Comparison of ENCODE assay signal across 8 cellular contexts in genomic region chr12:132084681-132085635, GRCh38. TPM values are rescaled to one million over a fixed set of nuclear protein-coding genes. Genes with fewer than 3 reads are reported as not detected.
A peak's percentile ranks its signal among the peaks of the same experiment; 100 is the strongest.
DNase-seq lines count a peak whose midpoint lies in the region; ATAC-seq, FAIRE-seq and TF ChIP-seq lines count a peak whose summit lies in the region.

No MANE protein-coding gene starts in this region.

- H4K20me1 ChIP-seq in K562 (replicated peaks; ENCODE audit: control insufficient read depth, insufficient read depth, low read length) = peaks cover 3% of the 10 kb centered on the region; the same call in 1 of the 2 replicates

- H3K27ac ChIP-seq in K562 (ENCODE audit: extremely low read depth, low read depth, low read length) (peak overlapping the region; percentile 98), iPS-18a (ENCODE audit: low read length) (no peak overlapping the region), skin epidermis (peak overlapping the region; percentile 78 to 99 (median 91))

- TF ChIP-seq CTCF in GM10266 (IDR thresholded peaks at IDR 0.05; ENCODE audit: control insufficient read depth, insufficient read depth, low read depth, missing control alignments) (no peak), K562 (IDR thresholded peaks at IDR 0.05 in 2 of 3, conservative IDR thresholded peaks at IDR 0.05 in 1 of 3; ENCODE audit: insufficient read depth in 2 of 3, low read depth in 1 of 3, low read length in 3 of 3) (no peak)

- WGBS in K562 (ENCODE audit: insufficient coverage, low coverage, missing lambda C conversion rate) = 1% methylated on average over 33 of the region's 51 CpGs

- peaks cover 33% of the 10 kb centered on the region for H3K36me3 ChIP-seq in K562 (ENCODE audit: control insufficient read depth, insufficient read depth, low read length)
- H3K36me3 ChIP-seq in iPS-18a (ENCODE audit: control insufficient read depth, low read depth, low read length) = no peaks in the 10 kb centered on the region

- peak overlapping the region; percentile 93 for H3K27ac Mint-ChIP-seq in T-helper 17 cell

- H3K36me3 Mint-ChIP-seq in T-helper 17 cell (ENCODE audit: low read depth) = no peaks in the 10 kb centered on the region

- peak overlapping the region; percentile 65 for H2AFZ ChIP-seq in K562 (ENCODE audit: low read depth, low read length)

- peak; percentile 54 for TF ChIP-seq POLR2A in K562 (conservative IDR thresholded peaks at IDR 0.05)

- H3K9me1 ChIP-seq in K562 (ENCODE audit: control insufficient read depth, insufficient read depth, low read length) = no peaks in the 10 kb centered on the region

- H3K27me3 Mint-ChIP-seq in T-helper 17 cell = no peaks in the 10 kb centered on the region

- peaks cover 13 to 17% of the 10 kb centered on the region in 2 experiments; a peak in 4 of 5 replicates for H3K4me1 ChIP-seq in K562 (replicated peaks in 1 of 2; ENCODE audit: control insufficient read depth in 2 of 2, insufficient read depth in 2 of 2, low read length in 2 of 2)
- peaks cover 8% of the 10 kb centered on the region for H3K4me1 ChIP-seq in iPS-18a (ENCODE audit: control insufficient read depth, low read depth, low read length)

- no peaks in the 10 kb centered on the region for H3K9me3 ChIP-seq in T-helper 17 cell (ENCODE audit: control insufficient read depth, low read length, poor library complexity, severe bottlenecking)
- H3K9me3 ChIP-seq in K562 (replicated peaks; ENCODE audit: control insufficient read depth, insufficient read depth, low read depth, low read length) = no peaks in the 10 kb centered on the region
- no peaks in the 10 kb centered on the region for H3K9me3 ChIP-seq in iPS-18a (ENCODE audit: control insufficient read depth, low read depth, low read length)

- TF ChIP-seq RAD21 in K562 (CRISPR knock-in tag; conservative IDR thresholded peaks at IDR 0.05 in 1 of 2, IDR thresholded peaks at IDR 0.05 in 1 of 2) = no peak

- no peaks in the 10 kb centered on the region for H3K27me3 ChIP-seq in K562 (ENCODE audit: control insufficient read depth in 2 of 2, insufficient read depth in 2 of 2, low read length in 2 of 2)
- H3K27me3 ChIP-seq in iPS-18a (ENCODE audit: control insufficient read depth, insufficient read depth, low read length) = no peaks in the 10 kb centered on the region

- CTCF ChIA-PET in K562 (lab: Yijun Ruan, JAX; ENCODE audit: low intra/inter-chr PET ratio) = no interaction called here

- H3K79me2 ChIP-seq in K562 (ENCODE audit: control insufficient read depth, insufficient read depth, low read length) = peaks cover 46% of the 10 kb centered on the region

- in situ Hi-C loops in K562 (cut with MboI) = no loop called here

- intact Hi-C loops in K562 (cut with micrococcal nuclease) = no loop called here

- BruUV-seq in K562 (replicated peaks; lab: Mats Ljungman, UMichigan) = no TSS peak

- FAIRE-seq in K562 (lab: Jason Lieb, UNC) = peak; percentile 85

- ATAC-seq in T-helper 17 cell = peak; percentile 20
- ATAC-seq in K562 = peak; percentile 86

- DNase-seq in GM10266 (ENCODE audit: extremely low spot score) (peak; percentile 83), HUDEP-2 (lab: John Stamatoyannopoulos, UW; ENCODE audit: unreplicated experiment in 76 of 76) (peak in 58 of 76 experiments; percentile 8 to 78 (median 52)), T-helper 17 cell (peak; percentile 13 to 50 (median 37)), K562 (ENCODE audit: extremely low read depth in 1 of 4, low spot score in 3 of 4) (peak; percentile 85 to 93 (median 89)), T1000 (lab: John Stamatoyannopoulos, UW) (no peak)
- no peak for DNase-seq in NK-92 treated with Interleukin-12 subunit alpha and Interleukin-12 subunit beta, amount 100 ng/mL, for 24 hours (lab: John Stamatoyannopoulos, UW)

- H3K4me2 ChIP-seq in K562 (ENCODE audit: insufficient read depth, low read length) = peak overlapping the region; percentile 90

- peak overlapping the region; percentile 80 for H3K4me3 ChIP-seq in K562
- H3K4me3 ChIP-seq in iPS-18a (ENCODE audit: low read length) = peak overlapping the region; percentile 55
- H3K4me3 ChIP-seq in skin epidermis = peak overlapping the region; percentile 72 to 99 (median 90)

- H3K9ac ChIP-seq in K562 (ENCODE audit: insufficient read depth in 1 of 2, low read depth in 2 of 2, low read length in 2 of 2) (peak overlapping the region; percentile 95 to 96), iPS-18a (ENCODE audit: low read length) (peak overlapping the region; percentile 68)

- POLR2A ChIA-PET in K562 (lab: Yijun Ruan, JAX) = interaction anchor here (0.8 to 1.2 kb wide), 2 partner anchors 9 to 15 kb away, joined by 3 read pairs; no protein-coding TSS in a partner anchor

- 0 out of 2 replicates have a peak, but pooled peaks have one; percentile 21 for TF ChIP-seq EP300 in K562 (IDR thresholded peaks at IDR 0.05; ENCODE audit: low read length)

- peak overlapping the region; percentile 96 for H3K4me3 Mint-ChIP-seq in T-helper 17 cell

- peaks cover 21% of the 10 kb centered on the region for H3K4me1 Mint-ChIP-seq in T-helper 17 cell

TF ChIP-seq in K562, 482 proteins besides CTCF, POLR2A, EP300 and RAD21 (continues in another document):
- TF ChIP-seq E2F6 (IDR thresholded peaks at IDR 0.05; ENCODE audit: borderline replicate concordance in 1 of 2, extremely low read depth in 1 of 2, insufficient read depth in 1 of 2, insufficient read length in 1 of 2, low read depth in 1 of 2, low read length in 1 of 2, poor library complexity in 1 of 2, severe bottlenecking in 1 of 2) (peak; percentile 51 to 81), ZNF143 (CRISPR knock-in tag; IDR thresholded peaks at IDR 0.05) (no peak), ZNF347 (CRISPR knock-in tag; IDR thresholded peaks at IDR 0.05; ENCODE audit: low read depth) (no peak), KLF1 (tag; IDR thresholded peaks at IDR 0.05) (0 out of 2 replicates have a peak, but pooled peaks have one; percentile 31), HNRNPL (IDR thresholded peaks at IDR 0.05; ENCODE audit: low read depth, low read length) (no peak), ZBTB1 (CRISPR knock-in tag; IDR thresholded peaks at IDR 0.05; ENCODE audit: borderline replicate concordance, low read depth) (0 out of 2 replicates have a peak, but pooled peaks have one; percentile 41), RBM25 (IDR thresholded peaks at IDR 0.05; ENCODE audit: low read depth, low read length, severe bottlenecking) (peak; percentile 8), HNRNPUL1 (IDR thresholded peaks at IDR 0.05; ENCODE audit: low read length) (no peak), GTF2F1 (IDR thresholded peaks at IDR 0.05; ENCODE audit: low read depth, low read length) (peak; percentile 72; the same call in 1 of the 2 replicates)

RNA-seq across cellular contexts. Expression of gene DDX51, which starts 59.2 kb away (rescaled TPM):
- total RNA-seq in T-helper 17 cell = 10 to 100 TPM; 38.2 to 40.9 TPM
- total RNA-seq in K562 (2011; cell fraction: chromatin; rRNA removed; ENCODE audit: low replicate concordance) = 67.8 and 193 TPM in 2 replicates
- 119 and 131 TPM in 2 replicates for total RNA-seq in K562 (2011; cell fraction: nucleolus; rRNA removed)
- 73.8 and 80.7 TPM in 2 replicates for total RNA-seq in K562 (2011; cell fraction: nucleoplasm; rRNA removed)
- 13.1 and 17.3 TPM in 2 replicates for total RNA-seq in K562 (2014; rRNA removed)
- 6.3 and 8.0 TPM in 2 replicates for total RNA-seq in K562 (2014; rRNA removed; fragmentation: Illumina TruSeq; extraction: Trizol)
- 12.4 TPM in 2 replicates for total RNA-seq in K562 (2015; rRNA removed; fragmentation: Illumina TruSeq; extraction: Trizol)
- 28.9 and 35.9 TPM in 2 replicates for total RNA-seq in K562 (2021)
- 11.5 and 16.8 TPM in 2 replicates for polyA plus RNA-seq in K562 (2011; rRNA removed)
- polyA plus RNA-seq in K562 (2011; cell fraction: cytosol; rRNA removed) = 11.0 and 11.3 TPM in 2 replicates
- 90.6 and 110 TPM in 2 replicates for polyA plus RNA-seq in K562 (2011; cell fraction: nucleus; rRNA removed)
- polyA plus RNA-seq in K562 (2012) = 17.8 and 19.0 TPM in 2 replicates
- 15.2 and 18.7 TPM in 2 replicates for polyA plus RNA-seq in K562 (2014; fragmentation: Illumina TruSeq; extraction: Trizol)
- polyA plus RNA-seq in K562 (2014; fragmentation: Nextera tagmentation; extraction: Ambion mirVana) = 1 to 10 TPM; 1.1 TPM
- 30.2 and 30.4 TPM in 2 replicates for polyA plus RNA-seq in K562 (2014; rRNA removed)
- 3.7 and 6.8 TPM in 2 replicates for polyA minus RNA-seq in K562 (2011; rRNA and poly(A)+ RNA removed)
- 5.7 and 7.7 TPM in 2 replicates for polyA minus RNA-seq in K562 (2011; cell fraction: cytosol; rRNA and poly(A)+ RNA removed)
- polyA minus RNA-seq in K562 (2011; cell fraction: nucleus; rRNA and poly(A)+ RNA removed) = 27.7 and 30.6 TPM in 2 replicates

RNA-seq across cellular contexts. Expression of gene NOC4L, which starts 59.3 kb away (rescaled TPM):
- total RNA-seq in T-helper 17 cell = 10 to 100 TPM; 20.7 to 21.6 TPM
- total RNA-seq in K562 (2011; cell fraction: chromatin; rRNA removed; ENCODE audit: low replicate concordance) = 5.1 and 16.0 TPM in 2 replicates
- total RNA-seq in K562 (2011; cell fraction: nucleolus; rRNA removed) = 19.2 and 20.4 TPM in 2 replicates
- 6.3 and 8.9 TPM in 2 replicates for total RNA-seq in K562 (2011; cell fraction: nucleoplasm; rRNA removed)
- total RNA-seq in K562 (2014; rRNA removed) = 40.4 and 57.2 TPM in 2 replicates
- 3.2 and 4.9 TPM in 2 replicates for total RNA-seq in K562 (2014; rRNA removed; fragmentation: Illumina TruSeq; extraction: Trizol)
- 20.1 and 24.6 TPM in 2 replicates for total RNA-seq in K562 (2015; rRNA removed; fragmentation: Illumina TruSeq; extraction: Trizol)
- total RNA-seq in K562 (2021) = 77.0 and 78.5 TPM in 2 replicates
- 4.4 and 8.8 TPM in 2 replicates for polyA plus RNA-seq in K562 (2011; rRNA removed)
- 7.3 and 22.0 TPM in 2 replicates for polyA plus RNA-seq in K562 (2011; cell fraction: cytosol; rRNA removed)
- polyA plus RNA-seq in K562 (2011; cell fraction: nucleus; rRNA removed) = 16.8 and 33.7 TPM in 2 replicates
- 38.5 and 46.2 TPM in 2 replicates for polyA plus RNA-seq in K562 (2012)
- polyA plus RNA-seq in K562 (2014; fragmentation: Illumina TruSeq; extraction: Trizol) = 20.0 and 44.9 TPM in 2 replicates
- 1 to 10 TPM; 1.3 to 2.9 TPM for polyA plus RNA-seq in K562 (2014; fragmentation: Nextera tagmentation; extraction: Ambion mirVana)
- polyA plus RNA-seq in K562 (2014; rRNA removed) = 33.7 and 35.5 TPM in 2 replicates
- polyA minus RNA-seq in K562 (2011; rRNA and poly(A)+ RNA removed) = 1.5 and 3.8 TPM in 2 replicates
- polyA minus RNA-seq in K562 (2011; cell fraction: cytosol; rRNA and poly(A)+ RNA removed) = 21.0 and 22.6 TPM in 2 replicates
- 7.9 and 9.6 TPM in 2 replicates for polyA minus RNA-seq in K562 (2011; cell fraction: nucleus; rRNA and poly(A)+ RNA removed)

Comparison
In these comparisons a context has a peak if more than half of its experiments do, and no peak if none do; other contexts are left out.
1. DNase-seq: peak in GM10266 (single experiment), HUDEP-2 (58 of 76), T-helper 17 cell (3 of 3) and K562 (4 of 4); none in NK-92 treated with Interleukin-12 subunit alpha and Interleukin-12 subunit beta, amount 100 ng/mL, for 24 hours (single experiment) and T1000 (single experiment).
2. Peak in every context shown above with its lines, with median percentiles within 50 percentile points of each other: H3K4me3 ChIP-seq.